In the genomic region with DNA sequence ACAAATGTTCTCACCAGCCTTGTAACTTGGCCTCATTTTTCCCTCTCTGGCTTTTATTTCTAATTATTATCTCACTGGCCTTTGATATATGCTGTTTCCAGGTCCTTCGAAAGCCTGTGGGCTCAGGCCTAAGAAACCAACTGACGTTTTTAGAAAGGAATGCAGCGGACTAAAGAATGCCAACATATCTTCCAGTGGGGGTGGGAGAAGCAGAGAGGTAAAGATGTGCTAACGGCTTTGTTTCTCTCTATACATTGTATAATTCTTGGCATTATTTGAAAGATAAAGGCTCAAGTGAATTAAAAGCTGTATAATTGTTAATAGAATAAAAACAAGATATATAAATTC, we compare ENCODE assay signal across 11 cellular contexts. TPM values are rescaled to one million over a fixed set of nuclear protein-coding genes. Genes with fewer than 3 reads are reported as not detected.
DNase-seq lines count a peak whose midpoint lies in the region; ATAC-seq and TF ChIP-seq lines count a peak whose summit lies in the region.
"Had no signal": no experiment of that assay in that cellular context is flagged by ENCODE, and none has a peak within 500 bp of the region (broad histone marks: within the 10 kb centered on the region; RNA-seq: fewer than 3 reads in every experiment).

No MANE protein-coding gene starts in this region.

- peaks cover 7% of the 10 kb centered on the region for H3K4me1 Mint-ChIP-seq in neural crest cell
- H3K4me1 Mint-ChIP-seq: CD8-positive, alpha-beta memory T cell; memory B cell had no signal

- H3K36me3 Mint-ChIP-seq in neural crest cell (ENCODE audit: low read depth): no peaks in the 10 kb centered on the region
- H3K36me3 Mint-ChIP-seq: CD8-positive, alpha-beta memory T cell; memory B cell had no signal

- ATAC-seq in HG03521 (IDR thresholded peaks at IDR 0.05; ENCODE audit: unreplicated experiment): no peak
- ATAC-seq in HG02852 (IDR thresholded peaks at IDR 0.05; ENCODE audit: unreplicated experiment): no peak

- H3K27ac Mint-ChIP-seq in neural crest cell (ENCODE audit: unreplicated experiment): peak overlapping the region; percentile 78
- H3K27ac Mint-ChIP-seq: CD8-positive, alpha-beta memory T cell; memory B cell had no signal

- peaks cover 6% of the 10 kb centered on the region for H3K9me3 Mint-ChIP-seq in neural crest cell

- H3K27me3 Mint-ChIP-seq in neural crest cell (ENCODE audit: low read depth): no peaks in the 10 kb centered on the region

- no peak overlapping the region for H3K4me3 Mint-ChIP-seq in neural crest cell
- H3K4me3 Mint-ChIP-seq: CD8-positive, alpha-beta memory T cell; memory B cell had no signal

- no peak for TF ChIP-seq CTCF in fibroblast of pulmonary artery (IDR thresholded peaks at IDR 0.05; ENCODE audit: low read length, missing control alignments)
- no peak for TF ChIP-seq CTCF in neural crest cell (conservative IDR thresholded peaks at IDR 0.05)

- peak; percentile 58 for DNase-seq in AG08396 (ENCODE audit: low spot score)
- peak; percentile 94 for DNase-seq in NCI-H226
- peak; percentile 91 for DNase-seq in fibroblast of pulmonary artery (ENCODE audit: low read depth)
- no peak for DNase-seq in neural crest cell (ENCODE audit: low read depth, low spot score)
- no peak for DNase-seq in ureter (ENCODE audit: low spot score)
- no peak for DNase-seq in NCI-H1436 (lab: John Stamatoyannopoulos, UW)
- DNase-seq: CD8-positive, alpha-beta memory T cell; NCI-H1930 had no signal

- no peak overlapping the region for H3K4me3 ChIP-seq in fibroblast of pulmonary artery (replicated peaks; ENCODE audit: low read depth, low read length)

RNA-seq across cellular contexts. Expression of a gene that starts 28.2 kb away (rescaled TPM):
- not detected in 2 replicates for total RNA-seq in neural crest cell
- total RNA-seq in ureter: not detected
- total RNA-seq: CD8-positive, alpha-beta memory T cell had no signal

RNA-seq across cellular contexts. Expression of a gene that starts 35.3 kb away (rescaled TPM):
- total RNA-seq in neural crest cell: not detected in 2 replicates
- total RNA-seq in ureter: not detected
- total RNA-seq: CD8-positive, alpha-beta memory T cell had no signal

Comparison
In these comparisons a context has a peak if more than half of its experiments do, and no peak if none do; other contexts are left out.
1. DNase-seq: peak in AG08396 (single experiment), NCI-H226 (single experiment) and fibroblast of pulmonary artery (single experiment); none in neural crest cell (single experiment), ureter (single experiment) and NCI-H1436 (single experiment).